1 cellular context compared by ENCODE assay signal in the genomic region with DNA sequence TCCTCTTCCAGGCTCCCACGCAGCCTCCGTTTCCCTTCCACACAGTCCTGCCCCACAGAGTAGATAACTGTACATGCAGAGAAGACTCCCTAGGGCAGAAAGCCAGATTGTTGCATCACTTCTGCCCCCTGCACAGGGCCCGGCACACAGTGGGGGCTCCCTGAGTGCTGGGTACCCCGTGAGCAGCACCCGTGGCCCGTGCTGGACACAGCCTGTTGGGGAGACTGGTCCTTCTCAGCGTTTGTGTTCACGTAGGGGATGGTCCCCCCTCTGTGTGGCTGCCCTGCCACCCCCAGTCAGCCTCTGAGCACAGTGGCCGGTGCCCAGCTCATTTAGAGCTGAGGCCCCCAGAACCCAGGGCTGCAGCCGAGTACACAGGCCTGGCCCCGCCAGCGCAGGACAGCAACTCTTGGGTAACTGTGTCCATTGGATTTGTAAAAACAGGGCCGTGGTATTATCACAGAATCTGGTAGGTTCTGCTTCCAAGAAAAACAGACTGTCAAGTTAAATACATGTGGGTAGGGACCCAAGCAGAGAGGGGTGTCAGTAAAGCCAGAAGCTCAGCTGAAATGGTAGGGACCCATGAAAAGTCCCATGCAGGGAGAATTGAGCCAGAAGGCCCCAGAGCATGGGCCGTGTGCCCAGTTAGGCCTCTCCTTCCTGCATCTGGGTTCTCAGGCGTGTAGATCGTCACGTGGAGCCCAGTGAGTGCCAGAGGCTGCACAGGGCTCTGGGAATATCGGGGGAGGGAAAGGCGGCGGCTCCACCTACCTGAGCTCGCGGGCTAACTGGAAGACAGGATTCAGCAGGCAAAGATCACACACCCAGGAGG.
A peak's percentile ranks its signal among the peaks of the same experiment; 100 is the strongest.
TF ChIP-seq lines count a peak whose summit lies in the region.

No MANE protein-coding gene starts in this region.

TF ChIP-seq in IMR-90, 13 proteins besides CTCF, POLR2A, EP300 and RAD21:
- TF ChIP-seq NFE2L2 (IDR thresholded peaks at IDR 0.05; ENCODE audit: low read depth, low read length) (no peak), FOS (IDR thresholded peaks at IDR 0.05; ENCODE audit: low read depth, low read length) (no peak), CEBPB (IDR thresholded peaks at IDR 0.05; ENCODE audit: low read depth, low read length) (0 out of 2 replicates have a peak, but pooled peaks have one; percentile 10), MXI1 (IDR thresholded peaks at IDR 0.05; ENCODE audit: borderline replicate concordance, low read depth, low read length) (no peak), BHLHE40 (IDR thresholded peaks at IDR 0.05; ENCODE audit: low read depth, low read length) (no peak), RFX5 (IDR thresholded peaks at IDR 0.05; ENCODE audit: low read depth, low read length) (no peak), MAFK (IDR thresholded peaks at IDR 0.05; ENCODE audit: low read depth, low read length) (no peak)
- TF ChIP-seq, protein P1, sequence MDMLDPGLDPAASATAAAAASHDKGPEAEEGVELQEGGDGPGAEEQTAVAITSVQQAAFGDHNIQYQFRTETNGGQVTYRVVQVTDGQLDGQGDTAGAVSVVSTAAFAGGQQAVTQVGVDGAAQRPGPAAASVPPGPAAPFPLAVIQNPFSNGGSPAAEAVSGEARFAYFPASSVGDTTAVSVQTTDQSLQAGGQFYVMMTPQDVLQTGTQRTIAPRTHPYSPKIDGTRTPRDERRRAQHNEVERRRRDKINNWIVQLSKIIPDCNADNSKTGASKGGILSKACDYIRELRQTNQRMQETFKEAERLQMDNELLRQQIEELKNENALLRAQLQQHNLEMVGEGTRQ (IDR thresholded peaks at IDR 0.05; ENCODE audit: low read depth, low read length), result peak; percentile 58; the same call in 1 of the 2 replicates
TF ChIP-seq in IMR-90: peak in this region for 2.
